14 cellular contexts compared by ENCODE assay signal in the genomic region with DNA sequence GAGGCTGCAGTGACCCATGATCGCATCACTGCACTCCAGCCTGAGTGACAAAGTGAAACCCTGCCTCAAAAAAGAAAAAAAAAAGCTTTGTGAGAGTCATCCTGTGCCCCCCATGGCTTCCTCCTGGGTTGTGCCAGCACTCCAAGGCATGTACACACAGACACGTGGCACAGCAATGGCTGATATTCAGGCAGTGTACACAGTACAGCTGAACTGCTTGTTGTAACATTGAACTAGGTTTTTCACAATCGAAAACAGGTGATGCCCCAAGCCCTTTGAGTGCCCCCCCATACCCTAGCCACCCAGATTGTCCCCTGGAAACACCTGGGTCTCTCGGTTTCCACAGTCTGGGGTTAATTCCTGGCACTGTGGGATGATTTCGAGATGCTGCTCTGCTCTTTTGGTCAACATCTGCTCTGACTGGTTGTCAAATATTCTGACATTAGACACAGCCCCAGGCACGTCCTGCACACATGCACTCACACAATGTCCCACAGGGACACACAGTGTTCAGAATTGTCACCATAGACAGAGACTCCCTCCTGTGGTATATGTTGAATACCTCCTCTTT. TPM values are rescaled to one million over a fixed set of nuclear protein-coding genes. Genes with fewer than 3 reads are reported as not detected.
DNase-seq lines count a peak whose midpoint lies in the region; ATAC-seq, FAIRE-seq and TF ChIP-seq lines count a peak whose summit lies in the region.
"Had no signal": no experiment of that assay in that cellular context is flagged by ENCODE, and none has a peak within 500 bp of the region (broad histone marks: within the 10 kb centered on the region; RNA-seq: fewer than 3 reads in every experiment).

No MANE protein-coding gene starts in this region.

- intact Hi-C loops in HepG2 (cut with micrococcal nuclease; ENCODE audit: unreplicated experiment), result no loop called here
- intact Hi-C loops in right lobe of liver (cut with DNase I), result no loop called here

- H3K4me1 ChIP-seq in HepG2 (ENCODE audit: insufficient read depth, low read length) (peaks cover 4% of the 10 kb centered on the region), right lobe of liver (no peaks in the 10 kb centered on the region)
- H3K4me1 ChIP-seq: prostate gland had no signal

- peaks cover 5% of the 10 kb centered on the region for H3K4me1 Mint-ChIP-seq in stimulated activated naive CD8-positive, alpha-beta T cell treated with anti-CD3 and anti-CD28 coated beads, Interleukin-15, amount 100 ng/mL, for 72 hours

- TF ChIP-seq POLR2A in HepG2 (IDR thresholded peaks at IDR 0.05; ENCODE audit: insufficient read depth in 1 of 2, low read depth in 2 of 2, low read length in 2 of 2) (no peak), right lobe of liver (IDR thresholded peaks at IDR 0.05) (no peak), NB4 (IDR thresholded peaks at IDR 0.05; ENCODE audit: extremely low read depth, insufficient read length) (no peak)

- no peaks in the 10 kb centered on the region for H3K27me3 Mint-ChIP-seq in stimulated activated naive CD8-positive, alpha-beta T cell treated with anti-CD3 and anti-CD28 coated beads, Interleukin-15, amount 100 ng/mL, for 72 hours

- H3K9me3 Mint-ChIP-seq in stimulated activated naive CD8-positive, alpha-beta T cell treated with anti-CD3 and anti-CD28 coated beads, Interleukin-15, amount 100 ng/mL, for 72 hours, result no peaks in the 10 kb centered on the region

- DNase-seq in HepG2 (ENCODE audit: low spot score), result no peak
- no peak for DNase-seq in right lobe of liver
- peak; percentile 36 for DNase-seq in NB4 (ENCODE audit: low read depth)
- DNase-seq in stimulated activated naive CD8-positive, alpha-beta T cell treated with anti-CD3 and anti-CD28 coated beads, Interleukin-15, amount 100 ng/mL, for 72 hours, result no peak
- DNase-seq in stimulated activated CD4-positive, alpha-beta T cell treated with anti-CD3 and anti-CD28 coated beads, Interleukin-4, amount 100 ng/mL, for 24 hours, result no peak
- DNase-seq in GOT3 (lab: John Stamatoyannopoulos, UW), result no peak
- DNase-seq in NCI-H526 (lab: John Stamatoyannopoulos, UW), result no peak
- DNase-seq: GDM1, GM23248 had no signal

- H3K36me3 ChIP-seq in HepG2 (replicated peaks in 1 of 2; ENCODE audit: control insufficient read depth in 1 of 2, insufficient read depth in 2 of 2, low read length in 2 of 2), result peaks cover 5 to 18% of the 10 kb centered on the region in 2 experiments; a peak in 4 of 5 replicates
- peaks cover 0 to 16% (median 9%) of the 10 kb centered on the region in 4 donors for H3K36me3 ChIP-seq in right lobe of liver
- H3K36me3 ChIP-seq: prostate gland had no signal

- TF ChIP-seq RAD21 in HepG2 (CRISPR knock-in tag; IDR thresholded peaks at IDR 0.05), result no peak

- no TSS peak for BruUV-seq in HepG2 (replicated peaks; lab: Mats Ljungman, UMichigan)

- no peak for FAIRE-seq in HepG2 (lab: Jason Lieb, UNC)

- no peaks in the 10 kb centered on the region for H4K20me1 ChIP-seq in HepG2 (ENCODE audit: insufficient read depth, low read length)

- H3K4me3 ChIP-seq in HepG2 (replicated peaks in 1 of 3; ENCODE audit: insufficient read depth in 1 of 3, low read depth in 2 of 3, low read length in 3 of 3) (no peak overlapping the region), right lobe of liver (no peak overlapping the region), NB4 (ENCODE audit: low read depth, low read length) (no peak overlapping the region)
- H3K4me3 ChIP-seq: coronary artery, GM23248, lung, prostate gland had no signal

- ATAC-seq in HepG2, result peak; percentile 37
- ATAC-seq in right lobe of liver, result no peak
- ATAC-seq in HG02571 (IDR thresholded peaks at IDR 0.05; ENCODE audit: unreplicated experiment), result peak; percentile 64
- peak; percentile 24 for ATAC-seq in stimulated activated naive CD8-positive, alpha-beta T cell treated with anti-CD3 and anti-CD28 coated beads, Interleukin-15, amount 100 ng/mL, for 72 hours

- no peak overlapping the region for H3K27ac ChIP-seq in HepG2 (ENCODE audit: extremely low read length, insufficient read depth, low read length)
- H3K27ac ChIP-seq in right lobe of liver, result no peak overlapping the region
- H3K27ac ChIP-seq: coronary artery, prostate gland had no signal

- H3K4me3 Mint-ChIP-seq in stimulated activated naive CD8-positive, alpha-beta T cell treated with anti-CD3 and anti-CD28 coated beads, Interleukin-15, amount 100 ng/mL, for 72 hours, result no peak overlapping the region

- CTCF ChIA-PET in HepG2 (lab: Yijun Ruan, JAX; ENCODE audit: low intra/inter-chr PET ratio, low total read pairs), result no interaction called here

- H3K4me2 ChIP-seq in HepG2 (ENCODE audit: low read depth, low read length), result no peak overlapping the region

- H2AFZ ChIP-seq in HepG2 (ENCODE audit: low read length), result no peak overlapping the region
- H2AFZ ChIP-seq: GM23248 had no signal

- H3K27me3 ChIP-seq in HepG2 (ENCODE audit: control insufficient read depth in 1 of 2, insufficient read depth in 2 of 2, low read length in 2 of 2) (no peaks in the 10 kb centered on the region), right lobe of liver (no peaks in the 10 kb centered on the region)

- 79% methylated on average over 6 of the region's 6 CpGs for WGBS in HepG2 (ENCODE audit: low lambda C conversion rate)
- WGBS in right lobe of liver (ENCODE audit: insufficient coverage, low coverage, low lambda C conversion rate, missing lambda C conversion rate), result 57% methylated on average over 3 of the region's 6 CpGs

- H3K9me3 ChIP-seq in HepG2 (ENCODE audit: low read length) (no peaks in the 10 kb centered on the region), right lobe of liver (no peaks in the 10 kb centered on the region)
- H3K9me3 ChIP-seq: prostate gland had no signal

- no peak for TF ChIP-seq CTCF in HepG2 (CRISPR knock-in tag; IDR thresholded peaks at IDR 0.05)
- TF ChIP-seq CTCF in right lobe of liver (IDR thresholded peaks at IDR 0.05), result no peak
- TF ChIP-seq CTCF in NB4 (IDR thresholded peaks at IDR 0.05; ENCODE audit: low read depth, low read length), result no peak

- POLR2A ChIA-PET in HepG2 (lab: Yijun Ruan, JAX), result no interaction called here

- no peak overlapping the region for H3K27ac Mint-ChIP-seq in stimulated activated naive CD8-positive, alpha-beta T cell treated with anti-CD3 and anti-CD28 coated beads, Interleukin-15, amount 100 ng/mL, for 72 hours

- no peak overlapping the region for H3K9ac ChIP-seq in HepG2 (ENCODE audit: insufficient read depth, low read depth, low read length)

- in situ Hi-C loops in HepG2 (cut with HindIII; ENCODE audit: extremely low pct_ligation_motif_present, low pct_unique_long_range_greater_than_20kb), result no loop called here

- TF ChIP-seq EP300 in HepG2 (IDR thresholded peaks at IDR 0.05; ENCODE audit: low read depth in 2 of 2, low read length in 2 of 2) (no peak), HepG2 (CRISPR knock-in tag; IDR thresholded peaks at IDR 0.05; ENCODE audit: borderline replicate concordance) (no peak)

- no peaks in the 10 kb centered on the region for H3K79me2 ChIP-seq in HepG2 (ENCODE audit: insufficient read depth, low read length)

RNA-seq across cellular contexts. Expression of a gene that starts 9.2 kb away (rescaled TPM):
- total RNA-seq in HepG2 (2016; rRNA removed; fragmentation: Illumina TruSeq; extraction: Trizol) (0.53 and 0.98 TPM in 2 replicates), right lobe of liver (not detected)
- not detected in 2 replicates for total RNA-seq in HepG2 (2016; cell fraction: cytosol; rRNA removed; fragmentation: Illumina TruSeq; extraction: Trizol; ENCODE audit: low read depth)
- total RNA-seq in HepG2 (2016; cell fraction: insoluble cytoplasmic fraction; rRNA removed; fragmentation: Illumina TruSeq; extraction: Trizol), result 0.41 TPM in 1 of 2 replicates, not detected in the other
- total RNA-seq in HepG2 (2016; cell fraction: membrane; rRNA removed; fragmentation: Illumina TruSeq; extraction: Trizol), result 0.65 TPM in 1 of 2 replicates, not detected in the other
- not detected in 2 replicates for total RNA-seq in HepG2 (2016; cell fraction: nucleus; rRNA removed; fragmentation: Illumina TruSeq; extraction: Trizol)
- polyA plus RNA-seq in HepG2 (2011; rRNA removed), result 2.0 and 3.4 TPM in 2 replicates
- 3.7 and 4.0 TPM in 2 replicates for polyA plus RNA-seq in HepG2 (2011; cell fraction: cytosol; rRNA removed)
- 1.3 TPM in 1 of 2 replicates, not detected in the other for polyA plus RNA-seq in HepG2 (2011; cell fraction: nucleus; rRNA removed)
- 0.72 TPM in 1 of 2 replicates, not detected in the other for polyA plus RNA-seq in HepG2 (2012)
- not detected in 2 replicates for polyA plus RNA-seq in HepG2 (2016; cell fraction: cytosol; fragmentation: Illumina TruSeq; extraction: Trizol; ENCODE audit: low read depth)
- polyA plus RNA-seq in HepG2 (2016; cell fraction: insoluble cytoplasmic fraction; fragmentation: Illumina TruSeq; extraction: Trizol; ENCODE audit: low read depth), result not detected in 2 replicates
- polyA plus RNA-seq in HepG2 (2016; cell fraction: membrane; fragmentation: Illumina TruSeq; extraction: Trizol; ENCODE audit: low read depth), result not detected in 2 replicates
- polyA plus RNA-seq in HepG2 (2016; cell fraction: nucleus; fragmentation: Illumina TruSeq; extraction: Trizol; ENCODE audit: insufficient read depth, low read depth), result not detected in 2 replicates
- polyA minus RNA-seq in HepG2 (2011; rRNA and poly(A)+ RNA removed; ENCODE audit: low replicate concordance), result 1.7 and 183 TPM in 2 replicates
- 7.4 TPM in 2 replicates for polyA minus RNA-seq in HepG2 (2011; cell fraction: cytosol; rRNA and poly(A)+ RNA removed)
- 4.6 TPM in 1 of 2 replicates, not detected in the other for polyA minus RNA-seq in HepG2 (2011; cell fraction: nucleus; rRNA and poly(A)+ RNA removed)
- total RNA-seq: GM23248, lung, prostate gland, urinary bladder had no signal
- polyA plus RNA-seq: GM23248, lung had no signal

RNA-seq across cellular contexts. Expression of a gene that starts 15.3 kb away (rescaled TPM):
- total RNA-seq in HepG2 (2016; rRNA removed; fragmentation: Illumina TruSeq; extraction: Trizol) (52.8 and 59.5 TPM in 2 replicates), right lobe of liver (10 to 100 TPM; 28.8 to 42.6 (median 38.1) TPM)
- 111 and 114 TPM in 2 replicates for total RNA-seq in HepG2 (2016; cell fraction: cytosol; rRNA removed; fragmentation: Illumina TruSeq; extraction: Trizol; ENCODE audit: low read depth)
- 50.3 and 56.5 TPM in 2 replicates for total RNA-seq in HepG2 (2016; cell fraction: insoluble cytoplasmic fraction; rRNA removed; fragmentation: Illumina TruSeq; extraction: Trizol)
- 127 and 134 TPM in 2 replicates for total RNA-seq in HepG2 (2016; cell fraction: membrane; rRNA removed; fragmentation: Illumina TruSeq; extraction: Trizol)
- total RNA-seq in HepG2 (2016; cell fraction: nucleus; rRNA removed; fragmentation: Illumina TruSeq; extraction: Trizol), result 33.0 and 33.1 TPM in 2 replicates
- polyA plus RNA-seq in HepG2 (2011; rRNA removed), result 18.7 and 23.1 TPM in 2 replicates
- 23.7 and 26.0 TPM in 2 replicates for polyA plus RNA-seq in HepG2 (2011; cell fraction: cytosol; rRNA removed)
- 13.1 and 14.7 TPM in 2 replicates for polyA plus RNA-seq in HepG2 (2011; cell fraction: nucleus; rRNA removed)
- polyA plus RNA-seq in HepG2 (2012), result 30.4 and 36.9 TPM in 2 replicates
- 196 and 200 TPM in 2 replicates for polyA plus RNA-seq in HepG2 (2016; cell fraction: cytosol; fragmentation: Illumina TruSeq; extraction: Trizol; ENCODE audit: low read depth)
- polyA plus RNA-seq in HepG2 (2016; cell fraction: insoluble cytoplasmic fraction; fragmentation: Illumina TruSeq; extraction: Trizol; ENCODE audit: low read depth), result 70.3 and 80.5 TPM in 2 replicates
- 164 and 169 TPM in 2 replicates for polyA plus RNA-seq in HepG2 (2016; cell fraction: membrane; fragmentation: Illumina TruSeq; extraction: Trizol; ENCODE audit: low read depth)
- polyA plus RNA-seq in HepG2 (2016; cell fraction: nucleus; fragmentation: Illumina TruSeq; extraction: Trizol; ENCODE audit: insufficient read depth, low read depth), result 55.3 and 55.6 TPM in 2 replicates
- polyA minus RNA-seq in HepG2 (2011; rRNA and poly(A)+ RNA removed; ENCODE audit: low replicate concordance), result 10.8 and 102 TPM in 2 replicates
- 7.8 and 10.2 TPM in 2 replicates for polyA minus RNA-seq in HepG2 (2011; cell fraction: cytosol; rRNA and poly(A)+ RNA removed)
- 36.7 and 43.0 TPM in 2 replicates for polyA minus RNA-seq in HepG2 (2011; cell fraction: nucleus; rRNA and poly(A)+ RNA removed)

RNA-seq across cellular contexts. Expression of a gene that starts 15.7 kb away (rescaled TPM):
- 57.3 and 91.4 TPM in 2 replicates for total RNA-seq in HepG2 (2016; rRNA removed; fragmentation: Illumina TruSeq; extraction: Trizol)
- total RNA-seq in HepG2 (2016; cell fraction: cytosol; rRNA removed; fragmentation: Illumina TruSeq; extraction: Trizol; ENCODE audit: low read depth), result 15.4 and 16.1 TPM in 2 replicates
- total RNA-seq in HepG2 (2016; cell fraction: insoluble cytoplasmic fraction; rRNA removed; fragmentation: Illumina TruSeq; extraction: Trizol), result 59.1 and 93.1 TPM in 2 replicates
- 15.5 and 22.5 TPM in 2 replicates for total RNA-seq in HepG2 (2016; cell fraction: membrane; rRNA removed; fragmentation: Illumina TruSeq; extraction: Trizol)
- total RNA-seq in HepG2 (2016; cell fraction: nucleus; rRNA removed; fragmentation: Illumina TruSeq; extraction: Trizol), result 19.9 and 22.9 TPM in 2 replicates
- polyA plus RNA-seq in HepG2 (2011; rRNA removed), result 36.1 and 46.0 TPM in 2 replicates
- polyA plus RNA-seq in HepG2 (2011; cell fraction: cytosol; rRNA removed), result 25.0 and 39.0 TPM in 2 replicates
- polyA plus RNA-seq in HepG2 (2011; cell fraction: nucleus; rRNA removed), result 9.7 and 13.5 TPM in 2 replicates
- 60.6 and 62.8 TPM in 2 replicates for polyA plus RNA-seq in HepG2 (2012)
- polyA plus RNA-seq in HepG2 (2016; cell fraction: cytosol; fragmentation: Illumina TruSeq; extraction: Trizol; ENCODE audit: low read depth), result 9.9 and 11.6 TPM in 2 replicates
- 88.3 and 97.0 TPM in 2 replicates for polyA plus RNA-seq in HepG2 (2016; cell fraction: insoluble cytoplasmic fraction; fragmentation: Illumina TruSeq; extraction: Trizol; ENCODE audit: low read depth)
- polyA plus RNA-seq in HepG2 (2016; cell fraction: membrane; fragmentation: Illumina TruSeq; extraction: Trizol; ENCODE audit: low read depth), result 13.7 and 14.0 TPM in 2 replicates
- polyA plus RNA-seq in HepG2 (2016; cell fraction: nucleus; fragmentation: Illumina TruSeq; extraction: Trizol; ENCODE audit: insufficient read depth, low read depth), result 41.6 and 43.1 TPM in 2 replicates
- polyA minus RNA-seq in HepG2 (2011; rRNA and poly(A)+ RNA removed; ENCODE audit: low replicate concordance), result 7.0 and 11.9 TPM in 2 replicates
- polyA minus RNA-seq in HepG2 (2011; cell fraction: cytosol; rRNA and poly(A)+ RNA removed), result 18.4 and 18.5 TPM in 2 replicates
- 13.6 and 14.7 TPM in 2 replicates for polyA minus RNA-seq in HepG2 (2011; cell fraction: nucleus; rRNA and poly(A)+ RNA removed)
- total RNA-seq in right lobe of liver, result 10 to 100 TPM; 19.7 to 30.3 (median 26.0) TPM

RNA-seq across cellular contexts. Expression of a gene that starts 41.1 kb away (rescaled TPM):
- total RNA-seq in HepG2 (2016; rRNA removed; fragmentation: Illumina TruSeq; extraction: Trizol), result 27.5 and 29.6 TPM in 2 replicates
- total RNA-seq in HepG2 (2016; cell fraction: cytosol; rRNA removed; fragmentation: Illumina TruSeq; extraction: Trizol; ENCODE audit: low read depth), result 10.0 and 10.5 TPM in 2 replicates
- total RNA-seq in HepG2 (2016; cell fraction: insoluble cytoplasmic fraction; rRNA removed; fragmentation: Illumina TruSeq; extraction: Trizol), result 25.5 and 27.2 TPM in 2 replicates
- 15.3 and 17.9 TPM in 2 replicates for total RNA-seq in HepG2 (2016; cell fraction: membrane; rRNA removed; fragmentation: Illumina TruSeq; extraction: Trizol)
- 28.0 and 32.9 TPM in 2 replicates for total RNA-seq in HepG2 (2016; cell fraction: nucleus; rRNA removed; fragmentation: Illumina TruSeq; extraction: Trizol)
- polyA plus RNA-seq in HepG2 (2011; rRNA removed), result 23.5 and 23.9 TPM in 2 replicates
- 17.8 and 22.5 TPM in 2 replicates for polyA plus RNA-seq in HepG2 (2011; cell fraction: cytosol; rRNA removed)
- 30.9 and 38.3 TPM in 2 replicates for polyA plus RNA-seq in HepG2 (2011; cell fraction: nucleus; rRNA removed)
- 22.1 and 22.8 TPM in 2 replicates for polyA plus RNA-seq in HepG2 (2012)
- 1.9 and 2.3 TPM in 2 replicates for polyA plus RNA-seq in HepG2 (2016; cell fraction: cytosol; fragmentation: Illumina TruSeq; extraction: Trizol; ENCODE audit: low read depth)
- polyA plus RNA-seq in HepG2 (2016; cell fraction: insoluble cytoplasmic fraction; fragmentation: Illumina TruSeq; extraction: Trizol; ENCODE audit: low read depth), result 23.0 and 24.3 TPM in 2 replicates
- polyA plus RNA-seq in HepG2 (2016; cell fraction: membrane; fragmentation: Illumina TruSeq; extraction: Trizol; ENCODE audit: low read depth), result 4.3 and 5.1 TPM in 2 replicates
- 41.8 and 48.6 TPM in 2 replicates for polyA plus RNA-seq in HepG2 (2016; cell fraction: nucleus; fragmentation: Illumina TruSeq; extraction: Trizol; ENCODE audit: insufficient read depth, low read depth)
- 62.5 and 108 TPM in 2 replicates for polyA minus RNA-seq in HepG2 (2011; rRNA and poly(A)+ RNA removed; ENCODE audit: low replicate concordance)
- polyA minus RNA-seq in HepG2 (2011; cell fraction: cytosol; rRNA and poly(A)+ RNA removed), result 20.5 and 21.0 TPM in 2 replicates
- 43.5 and 59.6 TPM in 2 replicates for polyA minus RNA-seq in HepG2 (2011; cell fraction: nucleus; rRNA and poly(A)+ RNA removed)
- total RNA-seq in right lobe of liver, result 10 to 100 TPM; 22.6 to 29.2 (median 24.8) TPM

Comparison
In these comparisons a context has a peak if more than half of its experiments do, and no peak if none do; other contexts are left out.
1. ATAC-seq: peak in HepG2 (single experiment), HG02571 (single experiment) and stimulated activated naive CD8-positive, alpha-beta T cell treated with anti-CD3 and anti-CD28 coated beads, Interleukin-15, amount 100 ng/mL, for 72 hours (single experiment); none in right lobe of liver (0 of 4).